18 cellular contexts compared by ENCODE assay signal in the genomic region with DNA sequence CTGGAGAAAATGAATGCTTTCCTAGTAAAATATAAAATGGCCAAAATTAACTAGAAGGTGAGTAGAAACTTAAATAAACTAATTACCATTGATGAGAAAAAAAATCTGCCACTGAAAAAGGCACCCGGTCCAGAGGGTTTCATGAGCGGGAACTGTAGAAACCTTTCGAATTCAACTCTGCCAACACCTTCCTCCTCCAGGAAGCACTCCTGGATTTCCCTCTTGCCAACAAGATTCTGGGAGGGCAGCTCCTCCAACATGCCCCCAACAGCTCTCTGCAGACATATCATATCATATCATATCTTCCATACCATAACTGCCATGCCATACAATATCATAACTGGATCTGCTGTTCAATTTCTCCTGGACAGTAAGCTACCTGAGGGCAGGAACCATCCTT.
"Had no signal": no experiment of that assay in that cellular context is flagged by ENCODE, and none has a peak within 500 bp of the region (broad histone marks: within the 10 kb centered on the region; RNA-seq: fewer than 3 reads in every experiment).

No MANE protein-coding gene starts in this region.

- H3K27me3 Mint-ChIP-seq: activated naive CD8-positive, alpha-beta T cell; T-helper 17 cell had no signal

- H3K27me3 ChIP-seq: upper lobe of left lung had no signal

- ATAC-seq: activated CD4-positive, alpha-beta T cell treated with anti-CD3 and anti-CD28 coated beads for 36 hours; left colon; T-helper 17 cell; WTC11 had no signal

- H3K36me3 ChIP-seq: stomach, upper lobe of left lung had no signal

- H3K4me3 ChIP-seq: lung, upper lobe of left lung had no signal

- H3K27ac Mint-ChIP-seq: activated CD4-positive, alpha-beta T cell treated with anti-CD3 and anti-CD28 coated beads for 36 hours; activated naive CD8-positive, alpha-beta T cell; activated T-helper 1 cell treated with anti-CD3 and anti-CD28 coated beads, Interleukin-12 subunit alpha, Interleukin-12 subunit beta, Interleukin-2, Interleukin-4 antibody, amounts not matched to agents 30 ng/mL and 10 ng/mL and 1 ng/mL, durations not matched to agents 14 hours and 24 hours and 36 hours; mesothelial cell of epicardium; progenitor cell of endocrine pancreas; T-helper 17 cell; WTC11 had no signal

- H3K9me3 ChIP-seq: esophagus squamous epithelium, stomach, upper lobe of left lung had no signal

- H3K9me3 Mint-ChIP-seq: activated T-helper 1 cell treated with anti-CD3 and anti-CD28 coated beads, Interleukin-12 subunit alpha, Interleukin-12 subunit beta, Interleukin-2, Interleukin-4 antibody, amounts not matched to agents 30 ng/mL and 10 ng/mL and 1 ng/mL, durations not matched to agents 14 hours and 24 hours and 36 hours; mesothelial cell of epicardium had no signal

- DNase-seq: activated CD4-positive, alpha-beta T cell treated with anti-CD3 and anti-CD28 coated beads for 36 hours; activated CD4-positive, alpha-beta T cell treated with anti-CD3 and anti-CD28 coated beads, Interleukin-2, amount 50 U/mL, for 48 hours; activated gamma-delta T cell treated with Interleukin-2 at 50 U/mL for 16 hours; activated T-cell treated with anti-CD3 and anti-CD28 coated beads for 4 hours; amniotic stem cell; esophagus squamous epithelium; hippocampal formation; islet precursor cell; stomach; T-helper 17 cell had no signal

- H3K4me3 Mint-ChIP-seq: activated CD4-positive, alpha-beta T cell treated with anti-CD3 and anti-CD28 coated beads for 36 hours; activated naive CD8-positive, alpha-beta T cell; activated T-helper 1 cell treated with anti-CD3 and anti-CD28 coated beads, Interleukin-12 subunit alpha, Interleukin-12 subunit beta, Interleukin-2, Interleukin-4 antibody, amounts not matched to agents 30 ng/mL and 10 ng/mL and 1 ng/mL, durations not matched to agents 14 hours and 24 hours and 36 hours; mesothelial cell of epicardium; T-helper 17 cell; WTC11 had no signal
